In the genomic region with DNA sequence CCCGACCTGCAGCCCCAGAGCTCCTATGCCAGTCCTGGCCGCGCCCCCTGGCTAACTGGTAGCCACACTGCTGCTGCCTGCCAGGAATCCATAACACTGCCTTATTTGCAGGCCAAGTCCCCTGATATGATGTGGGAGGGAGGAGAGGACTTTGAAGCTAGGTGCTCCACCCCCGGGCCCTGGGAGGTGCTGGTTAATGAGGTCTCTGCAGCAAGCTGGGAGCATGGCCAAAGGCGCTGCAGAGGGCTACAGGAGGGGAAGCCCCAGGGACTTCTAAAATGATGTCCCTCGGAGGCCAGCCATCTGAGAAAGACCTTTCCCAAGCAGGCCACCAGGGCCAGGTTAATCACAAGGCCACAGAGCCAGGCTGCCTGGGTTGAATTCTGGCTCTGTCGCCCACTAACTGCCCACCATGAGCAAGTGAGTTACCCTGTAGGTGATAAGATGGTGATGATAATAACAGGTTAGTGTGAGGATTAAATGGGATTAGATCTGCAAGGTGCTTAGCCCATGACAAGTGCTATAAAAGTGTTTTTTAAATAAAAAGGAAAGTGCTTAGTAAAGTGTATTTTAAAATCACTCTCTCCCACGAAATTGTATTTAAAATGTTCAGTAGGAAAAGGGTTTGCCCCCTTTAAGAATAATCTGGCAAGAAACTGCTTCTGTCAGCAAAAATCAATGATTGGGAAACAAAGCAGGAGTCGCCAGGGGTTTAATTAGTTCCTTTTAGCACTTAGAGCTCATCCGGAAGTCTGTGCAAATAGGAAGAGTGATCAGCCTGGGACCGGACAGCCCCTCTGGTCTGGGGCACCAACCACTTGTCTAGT, we compare ENCODE assay signal across 1 cellular context.
TF ChIP-seq lines count a peak whose summit lies in the region.

No MANE protein-coding gene starts in this region.

TF ChIP-seq in HEK293, 187 proteins besides CTCF, POLR2A, EP300 and RAD21 (continued from another document):
- TF ChIP-seq, protein P1, sequence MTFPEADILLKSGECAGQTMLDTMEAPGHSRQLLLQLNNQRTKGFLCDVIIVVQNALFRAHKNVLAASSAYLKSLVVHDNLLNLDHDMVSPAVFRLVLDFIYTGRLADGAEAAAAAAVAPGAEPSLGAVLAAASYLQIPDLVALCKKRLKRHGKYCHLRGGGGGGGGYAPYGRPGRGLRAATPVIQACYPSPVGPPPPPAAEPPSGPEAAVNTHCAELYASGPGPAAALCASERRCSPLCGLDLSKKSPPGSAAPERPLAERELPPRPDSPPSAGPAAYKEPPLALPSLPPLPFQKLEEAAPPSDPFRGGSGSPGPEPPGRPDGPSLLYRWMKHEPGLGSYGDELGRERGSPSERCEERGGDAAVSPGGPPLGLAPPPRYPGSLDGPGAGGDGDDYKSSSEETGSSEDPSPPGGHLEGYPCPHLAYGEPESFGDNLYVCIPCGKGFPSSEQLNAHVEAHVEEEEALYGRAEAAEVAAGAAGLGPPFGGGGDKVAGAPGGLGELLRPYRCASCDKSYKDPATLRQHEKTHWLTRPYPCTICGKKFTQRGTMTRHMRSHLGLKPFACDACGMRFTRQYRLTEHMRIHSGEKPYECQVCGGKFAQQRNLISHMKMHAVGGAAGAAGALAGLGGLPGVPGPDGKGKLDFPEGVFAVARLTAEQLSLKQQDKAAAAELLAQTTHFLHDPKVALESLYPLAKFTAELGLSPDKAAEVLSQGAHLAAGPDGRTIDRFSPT (tag by site-specific recombination; IDR thresholded peaks at IDR 0.05): no peak
- TF ChIP-seq ZNF658 (tag by site-specific recombination; IDR thresholded peaks at IDR 0.05) (no peak), GFI1B (tag by site-specific recombination; IDR thresholded peaks at IDR 0.05) (no peak), ZNF324 (tag by site-specific recombination; IDR thresholded peaks at IDR 0.05) (no peak), SP7 (tag by site-specific recombination; IDR thresholded peaks at IDR 0.05) (peak; percentile 81), ZFHX2 (tag by site-specific recombination; conservative IDR thresholded peaks at IDR 0.05) (peak; percentile 80), ZNF521 (tag by site-specific recombination; IDR thresholded peaks at IDR 0.05) (no peak)
